In genomic region chr11:57249384-57250319, GRCh38 we compare ENCODE assay signal across 7 cellular contexts. TPM values are rescaled to one million over a fixed set of nuclear protein-coding genes. Genes with fewer than 3 reads are reported as not detected.
DNase-seq lines count a peak whose midpoint lies in the region; ATAC-seq and TF ChIP-seq lines count a peak whose summit lies in the region.

No MANE protein-coding gene starts in this region.

- H3K4me3 ChIP-seq in left lung, result no peak overlapping the region

- no peak overlapping the region for H3K4me3 Mint-ChIP-seq in T-helper 2 cell treated with Interferon-gamma antibody and Interleukin-4, amounts not matched to agents 5 μg/mL and 100 μg/mL, for 36 hours

- DNase-seq in GM10266 (ENCODE audit: extremely low spot score), result peak; percentile 55
- peak; percentile 63 for DNase-seq in LoVo (ENCODE audit: low spot score)
- peak; percentile 20 for DNase-seq in T-helper 2 cell treated with Interferon-gamma antibody and Interleukin-4, amounts not matched to agents 5 μg/mL and 100 μg/mL, for 36 hours (ENCODE audit: low spot score)
- peak in 31 of 61 donors; percentile 2 to 69 (median 15) for DNase-seq in caudate nucleus (lab: John Stamatoyannopoulos, UW)
- DNase-seq in left lung, result peak; percentile 39 to 81
- DNase-seq in stimulated activated CD8-positive, alpha-beta memory T cell treated with anti-CD3 and anti-CD28 coated beads, Interleukin-12 subunit alpha, Interleukin-12 subunit beta, amount 100 ng/mL, for 24 hours (ENCODE audit: extremely low read depth), result peak; percentile 8

- no peaks in the 10 kb centered on the region for H3K36me3 Mint-ChIP-seq in T-helper 2 cell treated with Interferon-gamma antibody and Interleukin-4, amounts not matched to agents 5 μg/mL and 100 μg/mL, for 36 hours (ENCODE audit: low read depth)

- no peaks in the 10 kb centered on the region for H3K36me3 ChIP-seq in left lung

- H3K9me3 Mint-ChIP-seq in T-helper 2 cell treated with Interferon-gamma antibody and Interleukin-4, amounts not matched to agents 5 μg/mL and 100 μg/mL, for 36 hours, result no peaks in the 10 kb centered on the region

- no peak overlapping the region for H3K27ac Mint-ChIP-seq in T-helper 2 cell treated with Interferon-gamma antibody and Interleukin-4, amounts not matched to agents 5 μg/mL and 100 μg/mL, for 36 hours

- no peaks in the 10 kb centered on the region for H3K9me3 ChIP-seq in left lung

- H3K27me3 Mint-ChIP-seq in T-helper 2 cell treated with Interferon-gamma antibody and Interleukin-4, amounts not matched to agents 5 μg/mL and 100 μg/mL, for 36 hours (ENCODE audit: low read depth), result peaks cover 8% of the 10 kb centered on the region

- peaks cover 0 to 6% of the 10 kb centered on the region in 2 donors for H3K4me1 ChIP-seq in left lung

- no peaks in the 10 kb centered on the region for H3K27me3 ChIP-seq in left lung

- peaks cover 2% of the 10 kb centered on the region for H3K4me1 Mint-ChIP-seq in T-helper 2 cell treated with Interferon-gamma antibody and Interleukin-4, amounts not matched to agents 5 μg/mL and 100 μg/mL, for 36 hours (ENCODE audit: low read depth)

- peak; percentile 88 for TF ChIP-seq CTCF in GM10266 (IDR thresholded peaks at IDR 0.05; ENCODE audit: control insufficient read depth, insufficient read depth, low read depth, missing control alignments)
- TF ChIP-seq CTCF in left lung (IDR thresholded peaks at IDR 0.05), result peak; percentile 77 to 79

- intact Hi-C loops in left lung (cut with DNase I), result loop anchor here in 1 of 2 donors (5.0 kb wide), 2 partner anchors 132 to 407 kb away; no protein-coding TSS in a partner anchor

- H3K27ac ChIP-seq in caudate nucleus (ENCODE audit: low read depth, low read length) (no peak overlapping the region), left lung (no peak overlapping the region)

- ATAC-seq in GM21717 (IDR thresholded peaks at IDR 0.05; ENCODE audit: unreplicated experiment), result peak; percentile 9
- ATAC-seq in left lung, result peak; percentile 92

RNA-seq across cellular contexts. Expression of gene APLNR, which starts 12.6 kb away (rescaled TPM):
- 10 to 100 TPM; 11.2 to 21.9 TPM for total RNA-seq in left lung

Comparison
In these comparisons a context has a peak if more than half of its experiments do, and no peak if none do; other contexts are left out.
1. DNase-seq: peak in every context shown above with its lines; median percentile 63 in LoVo; 60 in left lung; 55 in GM10266; 20 in T-helper 2 cell treated with Interferon-gamma antibody and Interleukin-4, amounts not matched to agents 5 μg/mL and 100 μg/mL, for 36 hours; 15 in caudate nucleus; 8 in stimulated activated CD8-positive, alpha-beta memory T cell treated with anti-CD3 and anti-CD28 coated beads, Interleukin-12 subunit alpha, Interleukin-12 subunit beta, amount 100 ng/mL, for 24 hours.